Comparison of ENCODE assay signal across 10 cellular contexts in genomic region chr10:15348579-15348978, GRCh38. TPM values are rescaled to one million over a fixed set of nuclear protein-coding genes. Genes with fewer than 3 reads are reported as not detected.
DNase-seq lines count a peak whose midpoint lies in the region; ATAC-seq and TF ChIP-seq lines count a peak whose summit lies in the region.
"Had no signal": no experiment of that assay in that cellular context is flagged by ENCODE, and none has a peak within 500 bp of the region (broad histone marks: within the 10 kb centered on the region; RNA-seq: fewer than 3 reads in every experiment).

No MANE protein-coding gene starts in this region.

- ATAC-seq in HG02884 (IDR thresholded peaks at IDR 0.05; ENCODE audit: unreplicated experiment) (no peak), GM18909 (IDR thresholded peaks at IDR 0.05; ENCODE audit: poor library complexity, unreplicated experiment) (no peak), GM19324 (IDR thresholded peaks at IDR 0.05; ENCODE audit: low FRiP score, unreplicated experiment) (no peak)

- H3K36me3 ChIP-seq in left ventricle myocardium inferior (no peaks in the 10 kb centered on the region), rectal smooth muscle tissue (ENCODE audit: control insufficient read depth, insufficient read depth, low read length) (no peaks in the 10 kb centered on the region)

- in situ Hi-C loops in astrocyte of the spinal cord (cut with HindIII; ENCODE audit: low sequenced_read_pairs): no loop called here

- peak overlapping the region; percentile 10 for H3K4me3 ChIP-seq in astrocyte of the spinal cord (ENCODE audit: low read depth, low read length)
- peak overlapping the region; percentile 45 for H3K4me3 ChIP-seq in left ventricle myocardium inferior
- peak overlapping the region; percentile 51 for H3K4me3 ChIP-seq in rectal smooth muscle tissue (ENCODE audit: low read length)
- H3K4me3 ChIP-seq: smooth muscle cell had no signal

- H3K4me1 ChIP-seq in left ventricle myocardium inferior (peaks cover 36% of the 10 kb centered on the region), rectal smooth muscle tissue (ENCODE audit: control insufficient read depth, insufficient read depth, low read length) (no peaks in the 10 kb centered on the region)

- TF ChIP-seq CTCF in astrocyte of the spinal cord (IDR thresholded peaks at IDR 0.05; ENCODE audit: low read depth, low read length) (no peak), left ventricle myocardium inferior (IDR thresholded peaks at IDR 0.05; ENCODE audit: borderline replicate concordance) (no peak)

- H3K9ac ChIP-seq in rectal smooth muscle tissue (ENCODE audit: low read length): no peak overlapping the region

- peak; percentile 77 for DNase-seq in AG20443 (ENCODE audit: low spot score)
- no peak for DNase-seq in astrocyte of the spinal cord (ENCODE audit: low read depth, low spot score)
- DNase-seq in left ventricle myocardium inferior: peak; percentile 33
- DNase-seq in dedifferentiated amniotic fluid mesenchymal stem cell (ENCODE audit: extremely low spot score): no peak
- DNase-seq: CD4-positive, CD25-positive, alpha-beta regulatory T cell had no signal

- H3K27ac ChIP-seq in left ventricle myocardium inferior (replicated peaks) (peak overlapping the region; percentile 43), rectal smooth muscle tissue (ENCODE audit: low read depth, low read length) (no peak overlapping the region)

- H3K27me3 ChIP-seq in left ventricle myocardium inferior (ENCODE audit: low read depth) (no peaks in the 10 kb centered on the region), rectal smooth muscle tissue (ENCODE audit: control insufficient read depth, insufficient read depth, low read length) (no peaks in the 10 kb centered on the region)

- H3K9me3 ChIP-seq in left ventricle myocardium inferior (replicated peaks): no peaks in the 10 kb centered on the region

- intact Hi-C loops in left ventricle myocardium inferior (cut with micrococcal nuclease): no loop called here

RNA-seq across cellular contexts. Expression of gene FAM171A1, which starts 22.5 kb away (rescaled TPM):
- total RNA-seq in left ventricle myocardium inferior: 8.3 TPM

Comparison
In these comparisons a context has a peak if more than half of its experiments do, and no peak if none do; other contexts are left out.
1. DNase-seq: peak in AG20443 (single experiment) and left ventricle myocardium inferior (single experiment); none in astrocyte of the spinal cord (single experiment) and dedifferentiated amniotic fluid mesenchymal stem cell (single experiment).
2. Peak in every context shown above with its lines, with median percentiles within 50 percentile points of each other: H3K4me3 ChIP-seq.